ENCODE assay signal across 24 cellular contexts in genomic region chr1:30324251-30325084, GRCh38.
DNase-seq lines count a peak whose midpoint lies in the region; ATAC-seq, FAIRE-seq and TF ChIP-seq lines count a peak whose summit lies in the region.
"Had no signal": no experiment of that assay in that cellular context is flagged by ENCODE, and none has a peak within 500 bp of the region (broad histone marks: within the 10 kb centered on the region; RNA-seq: fewer than 3 reads in every experiment).

No MANE protein-coding gene starts in this region.

- FAIRE-seq in urothelium cell line (lab: Jason Lieb, UNC) = no peak
- FAIRE-seq: G401.6, GM12892 had no signal

- peaks cover 0 to 5% (median 0%) of the 10 kb centered on the region in 11 experiments; a peak in 2 of 22 replicates for H4K20me1 ChIP-seq in BLaER1 treated with 17β-estradiol and CSF1 and Interleukin-3, amounts not matched to agents 10 nM and 100 nM

- H3K9me3 Mint-ChIP-seq in osteocyte (ENCODE audit: unreplicated experiment) = no peaks in the 10 kb centered on the region
- H3K9me3 Mint-ChIP-seq: CD8-positive, alpha-beta T cell had no signal

- no peaks in the 10 kb centered on the region for H3K36me3 Mint-ChIP-seq in osteocyte (ENCODE audit: unreplicated experiment)
- H3K36me3 Mint-ChIP-seq: CD8-positive, alpha-beta T cell had no signal

- no peak for TF ChIP-seq CTCF in HEK293 (tag by site-specific recombination; IDR thresholded peaks at IDR 0.05)
- no peak for TF ChIP-seq CTCF in osteocyte (IDR thresholded peaks at IDR 0.05)

- no peak overlapping the region for H3K27ac Mint-ChIP-seq in osteocyte (ENCODE audit: unreplicated experiment)
- H3K27ac Mint-ChIP-seq: CD8-positive, alpha-beta T cell had no signal

- DNase-seq in ecto neural progenitor cell (ENCODE audit: low spot score) (peak; percentile 9), osteocyte (ENCODE audit: extremely low spot score, unreplicated experiment) (peak; percentile 56), urothelium cell line (ENCODE audit: low spot score) (no peak), left lobe of liver (ENCODE audit: low spot score) (no peak), DMS53 (lab: John Stamatoyannopoulos, UW) (no peak), erythroblast (lab: John Stamatoyannopoulos, UW) (no peak)
- DNase-seq: ACHN; C1 segment of cervical spinal cord; Calu3; DMS153; GOT3; IMR-90; NCI-H1105 treated with DMSO at 0.1 percent for 48 hours; NCI-H2029 treated with DMSO at 0.1 percent for 48 hours; NCI-H226; NCI-H510A treated with DMSO at 0.1 percent for 48 hours; NCI-H748 treated with DMSO at 0.1 percent for 48 hours; NK-92 treated with Interleukin-12 subunit alpha and Interleukin-12 subunit beta, amount 100 ng/mL, for 24 hours; SJCRH30 had no signal

- H3K4me3 Mint-ChIP-seq in osteocyte (ENCODE audit: unreplicated experiment) = no peak overlapping the region
- H3K4me3 Mint-ChIP-seq: CD8-positive, alpha-beta T cell had no signal

- no peaks in the 10 kb centered on the region for H3K4me1 Mint-ChIP-seq in osteocyte (ENCODE audit: unreplicated experiment)

- no peak for TF ChIP-seq POLR2A in erythroblast (IDR thresholded peaks at IDR 0.05; ENCODE audit: low read length)

- ATAC-seq in left lobe of liver = no peak
- ATAC-seq: CD8-positive, alpha-beta T cell had no signal

- H3K27me3 ChIP-seq in BLaER1 treated with 17β-estradiol and CSF1 and Interleukin-3, amounts not matched to agents 10 nM and 100 nM = peaks cover 0 to 11% (median 0%) of the 10 kb centered on the region in 11 experiments; a peak in 3 of 22 replicates
- H3K27me3 ChIP-seq: SJCRH30 had no signal

- H3K9ac ChIP-seq in BLaER1 treated with 17β-estradiol and CSF1 and Interleukin-3, amounts not matched to agents 10 nM and 100 nM = no peak overlapping the region

- no peak overlapping the region for H3K4me3 ChIP-seq in BLaER1 treated with 17β-estradiol and CSF1 and Interleukin-3, amounts not matched to agents 10 nM and 100 nM
- no peak overlapping the region for H3K4me3 ChIP-seq in HEK293 (ENCODE audit: low read depth, low read length)
- H3K4me3 ChIP-seq: SJCRH30 had no signal

- CTCF ChIA-PET in HEK293 (lab: Yijun Ruan, JAX) = interaction anchor here (0.8 kb wide), 1 partner anchor 20 kb away, joined by 3 read pairs; no protein-coding TSS in a partner anchor

- peaks cover 11 to 70% (median 59%) of the 10 kb centered on the region in 10 experiments for H3K4me1 ChIP-seq in BLaER1 treated with 17β-estradiol and CSF1 and Interleukin-3, amounts not matched to agents 10 nM and 100 nM
- H3K4me1 ChIP-seq in HEK293 (ENCODE audit: control insufficient read depth, insufficient read depth, low read length) = no peaks in the 10 kb centered on the region

- H3K4me2 ChIP-seq in BLaER1 treated with 17β-estradiol and CSF1 and Interleukin-3, amounts not matched to agents 10 nM and 100 nM = peak overlapping the region in 8 of 11 experiments; percentile 20 to 89 (median 65); a peak in 15 of 22 replicates

- no peaks in the 10 kb centered on the region for H3K9me3 ChIP-seq in BLaER1 treated with 17β-estradiol and CSF1 and Interleukin-3, amounts not matched to agents 10 nM and 100 nM (replicated peaks in 1 of 11)
- no peaks in the 10 kb centered on the region for H3K9me3 ChIP-seq in HEK293 (ENCODE audit: control insufficient read depth, insufficient read depth, low read depth, low read length)
- H3K9me3 ChIP-seq: SJCRH30 had no signal

- POLR2A ChIA-PET in HEK293 (lab: Yijun Ruan, JAX) = no interaction called here

- no peak overlapping the region for H3K27ac ChIP-seq in BLaER1 treated with 17β-estradiol and CSF1 and Interleukin-3, amounts not matched to agents 10 nM and 100 nM
- no peak overlapping the region for H3K27ac ChIP-seq in HEK293 (ENCODE audit: extremely low read depth, low read depth, low read length)
- H3K27ac ChIP-seq: SJCRH30 had no signal

- no peaks in the 10 kb centered on the region for H3K36me3 ChIP-seq in BLaER1 treated with 17β-estradiol and CSF1 and Interleukin-3, amounts not matched to agents 10 nM and 100 nM
- H3K36me3 ChIP-seq in HEK293 (ENCODE audit: control insufficient read depth in 2 of 2, insufficient read depth in 1 of 2, low read length in 2 of 2) = no peaks in the 10 kb centered on the region
- H3K36me3 ChIP-seq: SJCRH30 had no signal

- H3K27me3 Mint-ChIP-seq in osteocyte (ENCODE audit: unreplicated experiment) = no peaks in the 10 kb centered on the region

TF ChIP-seq in HEK293, 187 proteins besides CTCF, POLR2A, EP300 and RAD21:
- TF ChIP-seq ZNF654 (tag by site-specific recombination; IDR thresholded peaks at IDR 0.05; ENCODE audit: low read depth) = no peak
- 0 out of 2 replicates have a peak, but pooled peaks have one; percentile 22 for TF ChIP-seq SCRT2 (tag by site-specific recombination; IDR thresholded peaks at IDR 0.05)
TF ChIP-seq in HEK293: peak in this region for 1.

Comparison
In these comparisons a context has a peak if more than half of its experiments do, and no peak if none do; other contexts are left out.
1. DNase-seq: peak in ecto neural progenitor cell (single experiment) and osteocyte (single experiment); none in urothelium cell line (single experiment), left lobe of liver (single experiment), DMS53 (single experiment) and erythroblast (0 of 2).